Comparison of ENCODE assay signal across 3 cellular contexts in genomic region chr9:28502189-28502588, GRCh38.
"Had no signal": no experiment of that assay in that cellular context is flagged by ENCODE, and none has a peak within 500 bp of the region (broad histone marks: within the 10 kb centered on the region; RNA-seq: fewer than 3 reads in every experiment).

No MANE protein-coding gene starts in this region.

- ATAC-seq: GM12878 had no signal

- H3K4me3 ChIP-seq: GM12878 had no signal

- DNase-seq: GDM1, GF-D8 had no signal
